ENCODE assay signal across 2 cellular contexts in the genomic region with DNA sequence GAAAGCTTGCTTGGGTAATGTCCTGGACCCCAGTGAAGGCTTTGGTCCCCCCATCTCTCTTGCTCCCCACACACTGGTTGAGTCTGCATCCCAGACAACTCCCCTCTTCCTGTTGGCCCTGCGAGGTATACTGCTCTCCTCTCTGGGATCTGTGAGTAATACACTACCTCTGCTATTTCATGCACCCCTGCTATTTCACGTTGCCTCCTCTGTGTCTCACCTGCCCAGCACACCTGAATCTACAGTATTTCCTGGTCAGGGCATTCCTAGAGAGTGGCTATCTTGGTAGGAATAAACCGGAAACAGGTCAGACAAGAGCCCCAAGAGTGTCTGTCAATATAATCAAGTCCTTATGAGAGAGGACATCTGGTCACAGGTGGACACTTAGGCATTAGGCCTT.
TF ChIP-seq lines count a peak whose summit lies in the region.

No MANE protein-coding gene starts in this region.

TF ChIP-seq in IMR-90, 13 proteins besides CTCF, POLR2A, EP300 and RAD21:
- TF ChIP-seq CEBPB (IDR thresholded peaks at IDR 0.05; ENCODE audit: low read depth, low read length) (no peak), RFX5 (IDR thresholded peaks at IDR 0.05; ENCODE audit: low read depth, low read length) (no peak), RCOR1 (IDR thresholded peaks at IDR 0.05; ENCODE audit: insufficient replicate concordance, low read length) (no peak), SMC3 (IDR thresholded peaks at IDR 0.05; ENCODE audit: low read depth, low read length) (no peak), MXI1 (IDR thresholded peaks at IDR 0.05; ENCODE audit: borderline replicate concordance, low read depth, low read length) (no peak), MAFK (IDR thresholded peaks at IDR 0.05; ENCODE audit: low read depth, low read length) (no peak), NFE2L2 (IDR thresholded peaks at IDR 0.05; ENCODE audit: low read depth, low read length) (no peak), CHD1 (IDR thresholded peaks at IDR 0.05; ENCODE audit: low read depth, low read length) (no peak), MAZ (IDR thresholded peaks at IDR 0.05; ENCODE audit: borderline replicate concordance, low read depth, low read length) (no peak), FOS (IDR thresholded peaks at IDR 0.05; ENCODE audit: low read depth, low read length) (no peak), BHLHE40 (IDR thresholded peaks at IDR 0.05; ENCODE audit: low read depth, low read length) (no peak), USF2 (IDR thresholded peaks at IDR 0.05; ENCODE audit: low read depth, low read length) (no peak)
- TF ChIP-seq, protein P1, sequence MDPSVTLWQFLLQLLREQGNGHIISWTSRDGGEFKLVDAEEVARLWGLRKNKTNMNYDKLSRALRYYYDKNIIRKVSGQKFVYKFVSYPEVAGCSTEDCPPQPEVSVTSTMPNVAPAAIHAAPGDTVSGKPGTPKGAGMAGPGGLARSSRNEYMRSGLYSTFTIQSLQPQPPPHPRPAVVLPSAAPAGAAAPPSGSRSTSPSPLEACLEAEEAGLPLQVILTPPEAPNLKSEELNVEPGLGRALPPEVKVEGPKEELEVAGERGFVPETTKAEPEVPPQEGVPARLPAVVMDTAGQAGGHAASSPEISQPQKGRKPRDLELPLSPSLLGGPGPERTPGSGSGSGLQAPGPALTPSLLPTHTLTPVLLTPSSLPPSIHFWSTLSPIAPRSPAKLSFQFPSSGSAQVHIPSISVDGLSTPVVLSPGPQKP (IDR thresholded peaks at IDR 0.05; ENCODE audit: borderline replicate concordance, low read depth, low read length), result no peak

TF ChIP-seq in H1, 55 proteins besides CTCF, POLR2A, EP300 and RAD21:
- TF ChIP-seq POU5F1 (IDR thresholded peaks at IDR 0.05; ENCODE audit: low read depth, low read length) (no peak), HDAC2 (IDR thresholded peaks at IDR 0.05; ENCODE audit: borderline replicate concordance in 1 of 2, low read depth in 2 of 2, low read length in 2 of 2) (no peak), RNF2 (IDR thresholded peaks at IDR 0.05; ENCODE audit: borderline replicate concordance, low read depth, low read length, missing control alignments, poor library complexity, severe bottlenecking) (no peak), HDAC6 (IDR thresholded peaks at IDR 0.05; ENCODE audit: low read depth, low read length) (no peak)
